In the genomic region with DNA sequence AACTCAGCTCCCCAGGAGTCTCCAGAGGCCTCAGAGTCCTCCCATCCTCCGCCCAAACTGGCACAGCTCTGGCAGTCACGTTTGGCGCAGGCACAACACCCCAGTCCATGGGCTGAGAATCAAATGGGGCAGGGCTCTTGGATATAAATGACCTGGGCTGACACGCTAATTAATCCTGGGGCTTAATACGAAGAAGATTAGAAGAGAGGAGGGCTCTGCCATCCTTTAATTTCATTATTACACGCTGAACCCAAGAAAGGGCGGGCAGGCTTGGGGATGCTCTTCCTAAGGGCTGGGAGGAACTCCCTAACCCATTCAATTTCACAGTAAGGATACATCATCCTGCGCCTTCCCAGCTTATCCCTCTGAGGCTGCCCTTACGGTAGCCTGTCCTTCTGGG, we compare ENCODE assay signal across 1 cellular context.
TF ChIP-seq lines count a peak whose summit lies in the region.

No MANE protein-coding gene starts in this region.

TF ChIP-seq in WTC11, 78 proteins besides CTCF, POLR2A, EP300 and RAD21 (continued from another document):
- TF ChIP-seq NR1H2 (CRISPR knock-in tag; IDR thresholded peaks at IDR 0.05) = no peak
- no peak for TF ChIP-seq TCF7 (CRISPR knock-in tag; IDR thresholded peaks at IDR 0.05; ENCODE audit: low read depth)
